ENCODE assay signal across 13 cellular contexts in the genomic region with DNA sequence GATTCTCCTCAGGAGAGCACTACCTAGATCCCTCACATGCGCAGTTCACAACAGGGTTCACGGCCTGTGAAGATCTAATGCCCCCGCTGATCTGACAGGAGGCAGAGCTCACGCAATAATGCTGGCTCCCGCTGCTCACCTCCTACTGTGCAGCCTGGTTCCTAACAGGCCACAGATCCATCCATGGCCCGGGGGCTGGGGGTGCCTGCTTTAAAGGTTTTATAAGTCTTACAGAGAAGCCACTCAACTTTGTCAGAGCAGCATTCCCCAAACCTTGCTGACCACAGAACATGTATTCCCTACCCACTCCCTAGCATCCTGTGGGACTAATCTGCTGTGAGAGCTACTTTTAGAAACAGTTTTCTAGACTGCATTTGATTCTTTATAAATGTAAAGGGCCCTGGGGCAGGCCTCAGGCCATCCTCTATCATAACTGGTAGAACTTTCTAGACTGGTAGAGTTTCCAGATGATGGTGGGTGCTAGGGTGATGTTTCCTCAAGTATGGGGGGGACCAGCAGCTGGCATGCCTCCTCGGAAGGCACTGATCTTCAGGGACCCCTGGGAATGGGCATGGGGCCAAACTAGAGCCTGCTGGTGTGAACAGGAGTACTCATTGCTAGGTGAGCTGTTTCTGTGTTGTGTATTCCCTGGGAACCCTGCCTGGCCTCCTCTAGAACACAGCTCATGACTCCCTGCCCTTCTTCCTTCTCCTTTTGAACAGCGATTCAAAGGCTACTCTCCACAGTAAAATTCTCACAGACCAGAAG. TPM values are rescaled to one million over a fixed set of nuclear protein-coding genes. Genes with fewer than 3 reads are reported as not detected.
DNase-seq lines count a peak whose midpoint lies in the region; ATAC-seq and TF ChIP-seq lines count a peak whose summit lies in the region.
"Had no signal": no experiment of that assay in that cellular context is flagged by ENCODE, and none has a peak within 500 bp of the region (broad histone marks: within the 10 kb centered on the region; RNA-seq: fewer than 3 reads in every experiment).

No MANE protein-coding gene starts in this region.

- H3K9me3 Mint-ChIP-seq in natural killer cell treated with Interleukin-12 subunit alpha and Interleukin-12 subunit beta and Interleukin-15 and Interleukin-18, amount 100 ng/mL, for 72 hours, result no peaks in the 10 kb centered on the region
- H3K9me3 Mint-ChIP-seq in natural killer cell, result no peaks in the 10 kb centered on the region
- H3K9me3 Mint-ChIP-seq in brain, result no peaks in the 10 kb centered on the region
- H3K9me3 Mint-ChIP-seq: H9 had no signal

- TF ChIP-seq CTCF in natural killer cell (IDR thresholded peaks at IDR 0.05) (no peak), brain (conservative IDR thresholded peaks at IDR 0.05) (no peak)

- H3K4me1 Mint-ChIP-seq in natural killer cell treated with Interleukin-12 subunit alpha and Interleukin-12 subunit beta and Interleukin-15 and Interleukin-18, amount 100 ng/mL, for 72 hours (ENCODE audit: low read depth in 2 of 2), result peaks cover 0 to 8% of the 10 kb centered on the region in 2 donors
- H3K4me1 Mint-ChIP-seq in natural killer cell (no peaks in the 10 kb centered on the region), brain (peaks cover 21% of the 10 kb centered on the region)

- no peaks in the 10 kb centered on the region for H3K36me3 Mint-ChIP-seq in natural killer cell treated with Interleukin-12 subunit alpha and Interleukin-12 subunit beta and Interleukin-15 and Interleukin-18, amount 100 ng/mL, for 72 hours
- no peaks in the 10 kb centered on the region for H3K36me3 Mint-ChIP-seq in natural killer cell
- H3K36me3 Mint-ChIP-seq in brain, result peaks cover 50% of the 10 kb centered on the region

- DNase-seq in natural killer cell treated with Interleukin-12 subunit alpha and Interleukin-12 subunit beta and Interleukin-15 and Interleukin-18, amount 100 ng/mL, for 72 hours (ENCODE audit: low spot score), result peak; percentile 47
- no peak for DNase-seq in natural killer cell
- peak; percentile 49 for DNase-seq in myocyte (ENCODE audit: low read depth)
- DNase-seq in posterior vena cava (ENCODE audit: low spot score), result no peak
- no peak for DNase-seq in anterior cingulate cortex (lab: John Stamatoyannopoulos, UW)
- DNase-seq: H9, NCI-H1930, NCI-H510A, NCI-H774, PC-9 had no signal

- ATAC-seq in natural killer cell treated with Interleukin-12 subunit alpha and Interleukin-12 subunit beta and Interleukin-15 and Interleukin-18, amount 100 ng/mL, for 72 hours, result no peak
- ATAC-seq in natural killer cell (no peak), HG02759 (IDR thresholded peaks at IDR 0.05; ENCODE audit: unreplicated experiment) (no peak), HG02973 (IDR thresholded peaks at IDR 0.05; ENCODE audit: unreplicated experiment) (no peak)

- intact Hi-C loops in natural killer cell (cut with micrococcal nuclease) (loop anchor here (1.0 kb wide), 1 partner anchor 313 kb away; no protein-coding TSS in a partner anchor), posterior vena cava (cut with DNase I) (loop anchor here in 1 of 2 donors (5.0 kb wide), 1 partner anchor 318 kb away; no protein-coding TSS in a partner anchor)

- no peaks in the 10 kb centered on the region for H3K27me3 Mint-ChIP-seq in natural killer cell treated with Interleukin-12 subunit alpha and Interleukin-12 subunit beta and Interleukin-15 and Interleukin-18, amount 100 ng/mL, for 72 hours
- H3K27me3 Mint-ChIP-seq in natural killer cell (ENCODE audit: low read depth in 2 of 2), result no peaks in the 10 kb centered on the region
- H3K27me3 Mint-ChIP-seq in brain, result peaks cover 4% of the 10 kb centered on the region

- no peak overlapping the region for H3K27ac Mint-ChIP-seq in natural killer cell treated with Interleukin-12 subunit alpha and Interleukin-12 subunit beta and Interleukin-15 and Interleukin-18, amount 100 ng/mL, for 72 hours
- H3K27ac Mint-ChIP-seq in natural killer cell (no peak overlapping the region), brain (peak overlapping the region in 4 of 5 experiments; percentile 30 to 85 (median 70))
- H3K27ac Mint-ChIP-seq: H9 had no signal

- no peak overlapping the region for H3K4me3 Mint-ChIP-seq in natural killer cell treated with Interleukin-12 subunit alpha and Interleukin-12 subunit beta and Interleukin-15 and Interleukin-18, amount 100 ng/mL, for 72 hours
- no peak overlapping the region for H3K4me3 Mint-ChIP-seq in natural killer cell
- H3K4me3 Mint-ChIP-seq in brain, result no peak overlapping the region
- H3K4me3 Mint-ChIP-seq: H9 had no signal

RNA-seq across cellular contexts. Expression of a gene that starts 25.7 kb away (rescaled TPM):
- total RNA-seq in natural killer cell treated with Interleukin-12 subunit alpha and Interleukin-12 subunit beta and Interleukin-15 and Interleukin-18, amount 100 ng/mL, for 72 hours, result 10 to 100 TPM; 33.4 to 66.0 TPM
- total RNA-seq in natural killer cell (10 to 100 TPM; 19.8 to 23.3 (median 22.5) TPM), myocyte (7.7 and 17.4 TPM in 2 replicates), posterior vena cava (1 to 10 TPM; 8.1 to 8.5 TPM)
- 3.4 TPM for polyA plus RNA-seq in brain (ENCODE audit: insufficient read depth, low read depth, low replicate concordance)
- polyA plus RNA-seq in myocyte (2012), result 2.3 TPM

Comparison
In these comparisons a context has a peak if more than half of its experiments do, and no peak if none do; other contexts are left out.
1. DNase-seq: peak in natural killer cell treated with Interleukin-12 subunit alpha and Interleukin-12 subunit beta and Interleukin-15 and Interleukin-18, amount 100 ng/mL, for 72 hours (single experiment) and myocyte (single experiment); none in natural killer cell (single experiment), posterior vena cava (single experiment) and anterior cingulate cortex (0 of 58).
2. H3K27ac Mint-ChIP-seq: peak in brain (4 of 5); none in natural killer cell treated with Interleukin-12 subunit alpha and Interleukin-12 subunit beta and Interleukin-15 and Interleukin-18, amount 100 ng/mL, for 72 hours (0 of 2) and natural killer cell (0 of 2).